Comparison of ENCODE assay signal across 11 cellular contexts in genomic region chr20:3430376-3431069, GRCh38. TPM values are rescaled to one million over a fixed set of nuclear protein-coding genes. Genes with fewer than 3 reads are reported as not detected.
DNase-seq lines count a peak whose midpoint lies in the region; ATAC-seq and TF ChIP-seq lines count a peak whose summit lies in the region.
"Had no signal": no experiment of that assay in that cellular context is flagged by ENCODE, and none has a peak within 500 bp of the region (broad histone marks: within the 10 kb centered on the region; RNA-seq: fewer than 3 reads in every experiment).

No MANE protein-coding gene starts in this region.

- peak; percentile 77 for ATAC-seq in GM19463 (IDR thresholded peaks at IDR 0.05; ENCODE audit: unreplicated experiment)
- ATAC-seq in HG03175 (IDR thresholded peaks at IDR 0.05; ENCODE audit: unreplicated experiment) = peak; percentile 94
- ATAC-seq: HCT116 had no signal

- no peaks in the 10 kb centered on the region for H3K9me3 Mint-ChIP-seq in activated T-helper 2 cell treated with anti-CD3 and anti-CD28 coated beads, Interferon-gamma antibody, Interleukin-2, Interleukin-4, amounts not matched to agents 10 μg/mL and 5 μg/mL and 100 μg/mL, durations not matched to agents 14 hours and 24 hours and 36 hours

- TF ChIP-seq POLR2A in adrenal gland (IDR thresholded peaks at IDR 0.05) = no peak

- H3K36me3 ChIP-seq in adrenal gland (replicated peaks in 1 of 2) (no peaks in the 10 kb centered on the region), H7 (replicated peaks; ENCODE audit: control insufficient read depth, insufficient read depth, low read length) (no peaks in the 10 kb centered on the region)

- no peak overlapping the region for H3K27ac Mint-ChIP-seq in activated T-helper 2 cell treated with anti-CD3 and anti-CD28 coated beads, Interferon-gamma antibody, Interleukin-2, Interleukin-4, amounts not matched to agents 10 μg/mL and 5 μg/mL and 100 μg/mL, durations not matched to agents 14 hours and 24 hours and 36 hours

- no peaks in the 10 kb centered on the region for H3K4me1 ChIP-seq in adrenal gland (replicated peaks in 1 of 2)

- peaks cover 23% of the 10 kb centered on the region for H3K27me3 Mint-ChIP-seq in activated T-helper 2 cell treated with anti-CD3 and anti-CD28 coated beads, Interferon-gamma antibody, Interleukin-2, Interleukin-4, amounts not matched to agents 10 μg/mL and 5 μg/mL and 100 μg/mL, durations not matched to agents 14 hours and 24 hours and 36 hours (ENCODE audit: low read depth)

- intact Hi-C loops in adrenal gland (cut with DNase I) = no loop called here
- intact Hi-C loops in activated T-helper 2 cell treated with anti-CD3 and anti-CD28 coated beads, Interferon-gamma antibody, Interleukin-2, Interleukin-4, amounts not matched to agents 10 μg/mL and 5 μg/mL and 100 μg/mL, durations not matched to agents 14 hours and 24 hours and 36 hours (cut with micrococcal nuclease) = no loop called here

- H3K4me3 ChIP-seq in adrenal gland (no peak overlapping the region), H7 (ENCODE audit: insufficient read depth, low read depth, low read length) (no peak overlapping the region)
- H3K4me3 ChIP-seq: lung had no signal

- no peaks in the 10 kb centered on the region for H3K36me3 Mint-ChIP-seq in activated T-helper 2 cell treated with anti-CD3 and anti-CD28 coated beads, Interferon-gamma antibody, Interleukin-2, Interleukin-4, amounts not matched to agents 10 μg/mL and 5 μg/mL and 100 μg/mL, durations not matched to agents 14 hours and 24 hours and 36 hours (ENCODE audit: low read depth)

- peak overlapping the region in 1 of 5 donors; percentile 73 for H3K27ac ChIP-seq in adrenal gland

- peak; percentile 72 for DNase-seq in CD1c-positive myeloid dendritic cell (ENCODE audit: extremely low spot score)
- DNase-seq in adrenal gland = peak in 4 of 7 donors; percentile 20 to 51 (median 24)
- DNase-seq in activated CD4-positive, alpha-beta T cell treated with anti-CD3 and anti-CD28 coated beads for 4 hours = no peak
- DNase-seq in NCI-H187 (lab: John Stamatoyannopoulos, UW) = no peak
- no peak for DNase-seq in H7
- no peak for DNase-seq in activated T-helper 2 cell treated with anti-CD3 and anti-CD28 coated beads, Interferon-gamma antibody, Interleukin-2, Interleukin-4, amounts not matched to agents 10 μg/mL and 5 μg/mL and 100 μg/mL, durations not matched to agents 14 hours and 24 hours and 36 hours (ENCODE audit: low spot score)
- DNase-seq: NCI-H526 treated with DMSO at 0.1 percent for 48 hours had no signal

- H3K4me3 Mint-ChIP-seq in activated T-helper 2 cell treated with anti-CD3 and anti-CD28 coated beads, Interferon-gamma antibody, Interleukin-2, Interleukin-4, amounts not matched to agents 10 μg/mL and 5 μg/mL and 100 μg/mL, durations not matched to agents 14 hours and 24 hours and 36 hours (ENCODE audit: low read depth) = no peak overlapping the region

- H3K27me3 ChIP-seq in adrenal gland (no peaks in the 10 kb centered on the region), H7 (ENCODE audit: control insufficient read depth, insufficient read depth, low read length) (no peaks in the 10 kb centered on the region)

- H3K9me3 ChIP-seq in adrenal gland (replicated peaks in 1 of 3) = no peaks in the 10 kb centered on the region

- WGBS in adrenal gland, 4 donors = 70 to 78% (median 77%) methylated on average over 14 of the region's 14 CpGs

- H3K4me1 Mint-ChIP-seq in activated T-helper 2 cell treated with anti-CD3 and anti-CD28 coated beads, Interferon-gamma antibody, Interleukin-2, Interleukin-4, amounts not matched to agents 10 μg/mL and 5 μg/mL and 100 μg/mL, durations not matched to agents 14 hours and 24 hours and 36 hours (ENCODE audit: low read depth) = no peaks in the 10 kb centered on the region

- TF ChIP-seq CTCF in adrenal gland (IDR thresholded peaks at IDR 0.05) = no peak

RNA-seq across cellular contexts. Expression of gene DNAAF9, which starts 23.1 kb away (rescaled TPM):
- 10 to 100 TPM; 14.2 to 26.1 (median 19.8) TPM for total RNA-seq in adrenal gland
- 10 to 100 TPM in 1 of 3 donors, 1 to 10 TPM in 2; 6.9 to 10.9 (median 7.7) TPM for polyA plus RNA-seq in adrenal gland
- total RNA-seq in H7 (2014; rRNA removed; shearing (Covaris generic)) = 3.3 and 5.3 TPM in 2 replicates
- total RNA-seq in activated T-helper 2 cell treated with anti-CD3 and anti-CD28 coated beads, Interferon-gamma antibody, Interleukin-2, Interleukin-4, amounts not matched to agents 10 μg/mL and 5 μg/mL and 100 μg/mL, durations not matched to agents 14 hours and 24 hours and 36 hours = 2.0 and 2.3 TPM in 2 replicates

RNA-seq across cellular contexts. Expression of gene ATRN, which starts 40.3 kb away (rescaled TPM):
- 10 to 100 TPM; 42.5 to 74.8 (median 56.2) TPM for total RNA-seq in adrenal gland
- polyA plus RNA-seq in adrenal gland = 10 to 100 TPM in 1 of 3 donors, 1 to 10 TPM in 2; 6.2 to 81.1 (median 6.4) TPM
- total RNA-seq in H7 (2014; rRNA removed; shearing (Covaris generic)) = 11.5 and 15.1 TPM in 2 replicates
- total RNA-seq in activated T-helper 2 cell treated with anti-CD3 and anti-CD28 coated beads, Interferon-gamma antibody, Interleukin-2, Interleukin-4, amounts not matched to agents 10 μg/mL and 5 μg/mL and 100 μg/mL, durations not matched to agents 14 hours and 24 hours and 36 hours = 11.5 and 12.5 TPM in 2 replicates

Comparison
In these comparisons a context has a peak if more than half of its experiments do, and no peak if none do; other contexts are left out.
1. DNase-seq: peak in CD1c-positive myeloid dendritic cell (single experiment) and adrenal gland (4 of 7); none in activated CD4-positive, alpha-beta T cell treated with anti-CD3 and anti-CD28 coated beads for 4 hours (0 of 2), NCI-H187 (0 of 2), H7 (single experiment) and activated T-helper 2 cell treated with anti-CD3 and anti-CD28 coated beads, Interferon-gamma antibody, Interleukin-2, Interleukin-4, amounts not matched to agents 10 μg/mL and 5 μg/mL and 100 μg/mL, durations not matched to agents 14 hours and 24 hours and 36 hours (single experiment).